ENCODE assay signal across 9 cellular contexts in genomic region chr22:29308148-29308790, GRCh38. TPM values are rescaled to one million over a fixed set of nuclear protein-coding genes. Genes with fewer than 3 reads are reported as not detected.
DNase-seq lines count a peak whose midpoint lies in the region; ATAC-seq and TF ChIP-seq lines count a peak whose summit lies in the region.
"Had no signal": no experiment of that assay in that cellular context is flagged by ENCODE, and none has a peak within 500 bp of the region (broad histone marks: within the 10 kb centered on the region; RNA-seq: fewer than 3 reads in every experiment).

No MANE protein-coding gene starts in this region.

- in situ Hi-C loops in GM13977 (cut with MboI; ENCODE audit: low pct_unique_long_range_greater_than_20kb, low sequenced_read_pairs, unreplicated experiment) = no loop called here
- in situ Hi-C loops in GM13976 (cut with MboI; ENCODE audit: low sequenced_read_pairs, unreplicated experiment) = no loop called here

- no peak for TF ChIP-seq POLR2A in gastroesophageal sphincter (IDR thresholded peaks at IDR 0.05)

- H3K27ac ChIP-seq in WERI-Rb-1 = no peak overlapping the region
- peak overlapping the region in 3 of 4 donors; percentile 92 to 97 (median 97) for H3K27ac ChIP-seq in gastroesophageal sphincter
- peak overlapping the region in 19 of 21 experiments; percentile 12 to 97 (median 93) for H3K27ac ChIP-seq in skin epidermis

- H3K27me3 ChIP-seq in WERI-Rb-1 (ENCODE audit: insufficient read depth, low read depth, severe bottlenecking) (no peaks in the 10 kb centered on the region), gastroesophageal sphincter (peaks cover 3% of the 10 kb centered on the region)

- ATAC-seq in gastroesophageal sphincter (no peak), GM21576 (IDR thresholded peaks at IDR 0.05; ENCODE audit: unreplicated experiment) (no peak), HG03521 (IDR thresholded peaks at IDR 0.05; ENCODE audit: unreplicated experiment) (no peak)

- peak; percentile 17 for DNase-seq in GM13977 (ENCODE audit: low spot score)
- DNase-seq in WERI-Rb-1 = peak; percentile 3
- DNase-seq in NCI-H187 (lab: John Stamatoyannopoulos, UW) = no peak
- DNase-seq in GM13976 (ENCODE audit: low spot score) = no peak
- DNase-seq: amniotic stem cell had no signal

- TF ChIP-seq CTCF in GM13977 (IDR thresholded peaks at IDR 0.05; ENCODE audit: extremely low read depth, insufficient read depth, missing control alignments) (no peak), WERI-Rb-1 (IDR thresholded peaks at IDR 0.05; ENCODE audit: low read depth, low read length) (no peak), gastroesophageal sphincter (IDR thresholded peaks at IDR 0.05) (no peak), GM13976 (IDR thresholded peaks at IDR 0.05; ENCODE audit: borderline replicate concordance, control extremely low read depth, extremely low read depth, insufficient read depth, missing control alignments) (no peak)

- TF ChIP-seq EP300 in gastroesophageal sphincter (IDR thresholded peaks at IDR 0.05) = no peak

- H3K4me3 ChIP-seq in WERI-Rb-1 (ENCODE audit: low read depth, low read length) = no peak overlapping the region
- H3K4me3 ChIP-seq in gastroesophageal sphincter = peak overlapping the region in 1 of 2 donors; percentile 95
- peak overlapping the region; percentile 54 to 96 (median 72) for H3K4me3 ChIP-seq in skin epidermis

- H3K9me3 ChIP-seq in WERI-Rb-1 (ENCODE audit: severe bottlenecking) (no peaks in the 10 kb centered on the region), gastroesophageal sphincter (no peaks in the 10 kb centered on the region)

- peaks cover 17% of the 10 kb centered on the region for H3K36me3 ChIP-seq in WERI-Rb-1
- no peaks in the 10 kb centered on the region for H3K36me3 ChIP-seq in gastroesophageal sphincter

- WGBS in gastroesophageal sphincter (ENCODE audit: low coverage in 1 of 2), 2 donors = no CpG with 5 or more reads among the region's 50 CpGs

- H3K4me1 ChIP-seq in gastroesophageal sphincter = peaks cover 3 to 78% (median 48%) of the 10 kb centered on the region in 3 donors

RNA-seq across cellular contexts. Expression of gene GAS2L1, which starts 1.8 kb away (rescaled TPM):
- 10 to 100 TPM; 17.8 to 65.5 (median 36.8) TPM for total RNA-seq in gastroesophageal sphincter

RNA-seq across cellular contexts. Expression of gene RASL10A, which starts 7.2 kb away (rescaled TPM):
- under 1 TPM in 3 of 4 donors, not detected in 1; 0.40 to 0.73 (median 0.72) TPM for total RNA-seq in gastroesophageal sphincter

RNA-seq across cellular contexts. Expression of gene EWSR1, which starts 40.2 kb away (rescaled TPM):
- total RNA-seq in gastroesophageal sphincter = 100 to 1,000 TPM; 169 to 209 (median 204) TPM

RNA-seq across cellular contexts. Expression of gene RHBDD3, which starts 40.5 kb away (rescaled TPM):
- 10 to 100 TPM in 3 of 4 donors, 1 to 10 TPM in 1; 7.2 to 27.7 (median 19.6) TPM for total RNA-seq in gastroesophageal sphincter

Comparison
In these comparisons a context has a peak if more than half of its experiments do, and no peak if none do; other contexts are left out.
1. DNase-seq: peak in GM13977 (single experiment) and WERI-Rb-1 (single experiment); none in NCI-H187 (0 of 2) and GM13976 (single experiment).